19 cellular contexts compared by ENCODE assay signal in genomic region chr2:39114771-39115170, GRCh38. TPM values are rescaled to one million over a fixed set of nuclear protein-coding genes. Genes with fewer than 3 reads are reported as not detected.
DNase-seq lines count a peak whose midpoint lies in the region; ATAC-seq, FAIRE-seq and TF ChIP-seq lines count a peak whose summit lies in the region.
"Had no signal": no experiment of that assay in that cellular context is flagged by ENCODE, and none has a peak within 500 bp of the region (broad histone marks: within the 10 kb centered on the region; RNA-seq: fewer than 3 reads in every experiment).

No MANE protein-coding gene starts in this region.

- peaks cover 40% of the 10 kb centered on the region for H3K4me1 ChIP-seq in Loucy (ENCODE audit: insufficient read depth, low read length, poor library complexity, severe bottlenecking)
- no peaks in the 10 kb centered on the region for H3K4me1 ChIP-seq in trophoblast cell (ENCODE audit: control insufficient read depth in 1 of 2, insufficient read depth in 2 of 2, low read length in 2 of 2)
- peaks cover 5 to 10% of the 10 kb centered on the region in 2 donors for H3K4me1 ChIP-seq in kidney (ENCODE audit: control insufficient read depth in 1 of 2, insufficient read depth in 1 of 2, low read depth in 1 of 2, low read length in 2 of 2)

- H3K79me2 ChIP-seq in Loucy (ENCODE audit: insufficient read depth, low read length) (peaks cover 96% of the 10 kb centered on the region), trophoblast cell (ENCODE audit: control insufficient read depth, insufficient read depth, low read length, poor library complexity) (peaks cover 3% of the 10 kb centered on the region)

- H3K27ac ChIP-seq in trophoblast cell (ENCODE audit: low read depth, low read length) (no peak overlapping the region), kidney (ENCODE audit: low read depth in 2 of 2, low read length in 2 of 2) (no peak overlapping the region)
- H3K27ac ChIP-seq: body of pancreas, gastrocnemius medialis, pancreas had no signal

- no peak overlapping the region for H2AFZ ChIP-seq in Loucy (ENCODE audit: low read length)
- no peak overlapping the region for H2AFZ ChIP-seq in trophoblast cell (ENCODE audit: insufficient read depth, low read length, poor library complexity)

- no peak for FAIRE-seq in kidney (lab: Jason Lieb, UNC)
- FAIRE-seq: H1, pancreas had no signal

- WGBS in trophoblast cell (ENCODE audit: extremely low coverage, insufficient coverage, insufficient read length), result no CpG with 5 or more reads among the region's 3 CpGs

- H3K4me2 ChIP-seq in Loucy (ENCODE audit: low read depth, low read length, poor library complexity, severe bottlenecking), result peak overlapping the region; percentile 92
- no peak overlapping the region for H3K4me2 ChIP-seq in trophoblast cell (ENCODE audit: low read length)

- H4K20me1 ChIP-seq in Loucy (ENCODE audit: insufficient read depth, low read length, poor library complexity, severe bottlenecking), result peaks cover 79% of the 10 kb centered on the region

- H3K4me3 ChIP-seq in Loucy (ENCODE audit: low read length, poor library complexity, severe bottlenecking), result no peak overlapping the region
- H3K4me3 ChIP-seq in trophoblast cell (ENCODE audit: low read depth, low read length), result no peak overlapping the region
- no peak overlapping the region for H3K4me3 ChIP-seq in kidney (ENCODE audit: low read length in 2 of 2)
- H3K4me3 ChIP-seq: body of pancreas, gastrocnemius medialis, pancreas had no signal

- peak overlapping the region; percentile 75 for H3K27ac Mint-ChIP-seq in activated naive CD4-positive, alpha-beta T cell treated with anti-CD3 and anti-CD28 coated beads, Interleukin-2, amount 50 U/mL, for 24 hours
- peak overlapping the region; percentile 69 for H3K27ac Mint-ChIP-seq in chondrocyte (ENCODE audit: unreplicated experiment)
- H3K27ac Mint-ChIP-seq: dendritic cell treated with granulocyte-macrophage colony-stimulating factor and Interleukin-4, amounts not matched to agents 40 ng/mL and 50 ng/mL, for 4 days had no signal

- H4K8ac ChIP-seq in trophoblast cell (ENCODE audit: low read depth, low read length), result no peak overlapping the region

- DNase-seq in activated naive CD4-positive, alpha-beta T cell (lab: John Stamatoyannopoulos, UW), result no peak
- DNase-seq in chondrocyte (ENCODE audit: low spot score) (no peak), trophoblast cell (peak; percentile 21 to 69), kidney (no peak), occipital lobe (lab: John Stamatoyannopoulos, UW) (no peak)
- DNase-seq: activated CD4-positive, alpha-beta T cell treated with anti-CD3 and anti-CD28 coated beads, Interleukin-2, amount 50 U/mL, for 4 hours; activated effector memory CD4-positive, alpha-beta T cell treated with anti-CD3 and anti-CD28 coated beads, Interleukin-2, amount 50 U/mL, for 16 hours; body of pancreas; gastrocnemius medialis; KBM-7; NCI-H1092 treated with DMSO at 0.1 percent for 48 hours; NCI-H774; pancreas; stimulated activated CD4-positive, alpha-beta T cell treated with anti-CD3 and anti-CD28 coated beads, Interleukin-2, amount 100 ng/mL, for 48 hours had no signal

- H4K91ac ChIP-seq in trophoblast cell (ENCODE audit: low read depth, low read length), result no peak overlapping the region

- H2BK120ac ChIP-seq in trophoblast cell (ENCODE audit: insufficient read depth, low read length, poor library complexity), result no peak overlapping the region

- H4K12ac ChIP-seq in trophoblast cell (ENCODE audit: low read depth, low read length), result no peak overlapping the region

- H2BK12ac ChIP-seq in trophoblast cell (ENCODE audit: low read length), result no peak overlapping the region

- H2AK5ac ChIP-seq in trophoblast cell (ENCODE audit: low read length), result no peak overlapping the region

- H3K9me2 ChIP-seq in Loucy (replicated peaks; ENCODE audit: low read depth, low read length), result no peaks in the 10 kb centered on the region

- no peak overlapping the region for H3K14ac ChIP-seq in trophoblast cell (ENCODE audit: low read length)

- H3K4me1 Mint-ChIP-seq in activated naive CD4-positive, alpha-beta T cell treated with anti-CD3 and anti-CD28 coated beads, Interleukin-2, amount 50 U/mL, for 24 hours, result peaks cover 78% of the 10 kb centered on the region
- peaks cover 45% of the 10 kb centered on the region for H3K4me1 Mint-ChIP-seq in chondrocyte (ENCODE audit: low read depth)

- no peak overlapping the region for H2BK5ac ChIP-seq in trophoblast cell (ENCODE audit: low read depth, low read length, poor library complexity)

- H3K27me3 ChIP-seq in Loucy (ENCODE audit: insufficient read depth, low read length, poor library complexity, severe bottlenecking) (no peaks in the 10 kb centered on the region), trophoblast cell (ENCODE audit: insufficient read depth, low read length) (no peaks in the 10 kb centered on the region)
- H3K27me3 ChIP-seq: body of pancreas, gastrocnemius medialis, pancreas had no signal

- H3K9me3 Mint-ChIP-seq in activated naive CD4-positive, alpha-beta T cell treated with anti-CD3 and anti-CD28 coated beads, Interleukin-2, amount 50 U/mL, for 24 hours, result no peaks in the 10 kb centered on the region
- no peaks in the 10 kb centered on the region for H3K9me3 Mint-ChIP-seq in chondrocyte (ENCODE audit: low read depth)
- H3K9me3 Mint-ChIP-seq: dendritic cell treated with granulocyte-macrophage colony-stimulating factor and Interleukin-4, amounts not matched to agents 40 ng/mL and 50 ng/mL, for 4 days had no signal

- peaks cover 14% of the 10 kb centered on the region for H3K36me3 Mint-ChIP-seq in activated naive CD4-positive, alpha-beta T cell treated with anti-CD3 and anti-CD28 coated beads, Interleukin-2, amount 50 U/mL, for 24 hours
- H3K36me3 Mint-ChIP-seq in chondrocyte (ENCODE audit: low read depth), result peaks cover 7% of the 10 kb centered on the region

- H3K9ac ChIP-seq in Loucy (ENCODE audit: low read depth, low read length, poor library complexity, severe bottlenecking) (no peak overlapping the region), trophoblast cell (ENCODE audit: low read length) (no peak overlapping the region), kidney (ENCODE audit: low read length in 2 of 2) (no peak overlapping the region)

- no peak overlapping the region for H3K4me3 Mint-ChIP-seq in activated naive CD4-positive, alpha-beta T cell treated with anti-CD3 and anti-CD28 coated beads, Interleukin-2, amount 50 U/mL, for 24 hours
- H3K4me3 Mint-ChIP-seq in chondrocyte (ENCODE audit: unreplicated experiment), result no peak overlapping the region
- H3K4me3 Mint-ChIP-seq: dendritic cell treated with granulocyte-macrophage colony-stimulating factor and Interleukin-4, amounts not matched to agents 40 ng/mL and 50 ng/mL, for 4 days had no signal

- no peak for TF ChIP-seq CTCF in Loucy (conservative IDR thresholded peaks at IDR 0.05; ENCODE audit: low read length)
- no peak for TF ChIP-seq CTCF in chondrocyte (IDR thresholded peaks at IDR 0.05)
- no peak for TF ChIP-seq CTCF in kidney (IDR thresholded peaks at IDR 0.05; ENCODE audit: borderline replicate concordance, extremely low read depth, insufficient read depth)

- no peak for ATAC-seq in HG03432 (IDR thresholded peaks at IDR 0.05; ENCODE audit: unreplicated experiment)
- ATAC-seq: body of pancreas, gastrocnemius medialis, pancreas had no signal

- intact Hi-C loops in kidney (cut with DNase I), result no loop called here

- peaks cover 9% of the 10 kb centered on the region; the same call in 1 of the 2 replicates for H3K36me3 ChIP-seq in Loucy (ENCODE audit: insufficient read depth, low read length)
- H3K36me3 ChIP-seq in trophoblast cell (ENCODE audit: control insufficient read depth in 1 of 2, insufficient read depth in 2 of 2, low read length in 2 of 2), result peaks cover 4 to 6% of the 10 kb centered on the region in 2 experiments
- no peaks in the 10 kb centered on the region for H3K36me3 ChIP-seq in kidney (ENCODE audit: control insufficient read depth in 1 of 2, insufficient read depth in 2 of 2, low read length in 2 of 2)
- H3K36me3 ChIP-seq: pancreas had no signal

- no peaks in the 10 kb centered on the region for H3F3A ChIP-seq in Loucy (ENCODE audit: low read depth)

- H3K18ac ChIP-seq in trophoblast cell (ENCODE audit: low read length), result no peak overlapping the region

- H3K27me3 Mint-ChIP-seq in activated naive CD4-positive, alpha-beta T cell treated with anti-CD3 and anti-CD28 coated beads, Interleukin-2, amount 50 U/mL, for 24 hours, result no peaks in the 10 kb centered on the region
- H3K27me3 Mint-ChIP-seq in chondrocyte (ENCODE audit: low read depth), result no peaks in the 10 kb centered on the region
- H3K27me3 Mint-ChIP-seq: dendritic cell treated with granulocyte-macrophage colony-stimulating factor and Interleukin-4, amounts not matched to agents 40 ng/mL and 50 ng/mL, for 4 days had no signal

- H3K79me1 ChIP-seq in trophoblast cell (ENCODE audit: low read length), result peaks cover 1% of the 10 kb centered on the region

- H3K23ac ChIP-seq in trophoblast cell (ENCODE audit: low read length), result no peak overlapping the region

- H3K9me3 ChIP-seq in Loucy (ENCODE audit: insufficient read depth, low read depth, low read length) (no peaks in the 10 kb centered on the region), trophoblast cell (ENCODE audit: insufficient read depth, low read depth, low read length) (no peaks in the 10 kb centered on the region), kidney (ENCODE audit: control insufficient read depth in 1 of 2, low read length in 2 of 2) (no peaks in the 10 kb centered on the region)
- H3K9me3 ChIP-seq: body of pancreas, gastrocnemius medialis, pancreas had no signal

- H3K4ac ChIP-seq in trophoblast cell (ENCODE audit: low read depth, low read length), result peak overlapping the region; percentile 60

RNA-seq across cellular contexts. Expression of gene SOS1, which starts 6.1 kb away (rescaled TPM):
- 37.2 to 43.4 TPM (median 40.2 TPM) in 3 replicates for total RNA-seq in chondrocyte
- 31.6 and 32.3 TPM in 2 replicates for polyA plus RNA-seq in trophoblast cell (2013)
- total RNA-seq in kidney, result 33.4 TPM
- 5.5 TPM for polyA plus RNA-seq in kidney (ENCODE audit: insufficient read depth, low read depth, low replicate concordance)
- total RNA-seq in occipital lobe, result 32.1 TPM

Comparison
In these comparisons a context has a peak if more than half of its experiments do, and no peak if none do; other contexts are left out.
1. DNase-seq: peak in trophoblast cell (2 of 2); none in activated naive CD4-positive, alpha-beta T cell (0 of 4), chondrocyte (single experiment), kidney (single experiment) and occipital lobe (single experiment).